1 cellular context compared by ENCODE assay signal in the genomic region with DNA sequence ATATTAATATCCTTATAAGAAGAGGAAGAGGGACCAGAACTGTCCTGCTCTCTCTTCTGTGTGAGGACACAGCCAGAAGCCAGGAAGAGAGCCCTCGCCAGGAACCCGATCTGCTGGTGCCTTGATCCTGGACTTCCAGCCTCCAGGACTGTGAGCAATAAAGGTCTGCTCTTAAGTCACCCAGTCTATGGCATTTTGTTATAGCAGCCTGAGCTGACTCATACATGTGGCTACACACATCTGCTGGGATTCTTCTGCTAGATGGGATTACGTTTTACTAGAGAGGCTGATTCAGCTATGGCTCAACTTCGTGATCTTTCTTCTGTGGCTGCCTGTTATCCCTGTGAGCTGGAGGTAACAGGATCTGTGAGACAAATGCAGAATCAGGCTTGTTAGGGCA.
TF ChIP-seq lines count a peak whose summit lies in the region.

No MANE protein-coding gene starts in this region.

TF ChIP-seq in IMR-90, 13 proteins besides CTCF, POLR2A, EP300 and RAD21:
- TF ChIP-seq MAFK (IDR thresholded peaks at IDR 0.05; ENCODE audit: low read depth, low read length) (0 out of 2 replicates have a peak, but pooled peaks have one; percentile 12), ELK1 (IDR thresholded peaks at IDR 0.05; ENCODE audit: borderline replicate concordance, low read depth, low read length) (no peak)
